Comparison of ENCODE assay signal across 39 cellular contexts in the genomic region with DNA sequence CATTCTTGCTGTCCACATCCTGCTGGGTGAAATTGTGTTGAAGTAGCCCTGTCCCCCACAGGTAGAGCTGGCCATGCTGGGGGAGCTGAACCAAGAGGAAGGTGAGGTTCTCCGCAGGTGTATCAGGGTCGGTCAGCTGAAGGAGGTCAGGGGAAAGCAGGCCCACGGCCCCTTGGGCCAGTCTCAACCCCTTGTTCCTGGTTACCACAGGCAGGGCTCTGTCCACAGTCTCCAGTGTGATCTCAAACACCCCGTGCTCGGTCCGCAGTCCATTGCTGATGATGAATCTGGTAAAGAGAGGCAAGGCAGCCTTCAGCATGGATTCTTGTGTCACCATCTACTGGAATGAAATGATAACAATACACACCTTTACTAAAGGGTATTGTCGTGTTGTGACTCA. TPM values are rescaled to one million over a fixed set of nuclear protein-coding genes. Genes with fewer than 3 reads are reported as not detected.
"Had no signal": no experiment of that assay in that cellular context is flagged by ENCODE, and none has a peak within 500 bp of the region (broad histone marks: within the 10 kb centered on the region; RNA-seq: fewer than 3 reads in every experiment).

No MANE protein-coding gene starts in this region.

- H3K4me3 Mint-ChIP-seq: activated B cell treated with CpG ODN at 0.5 μM for 24 hours; activated CD4-positive, alpha-beta memory T cell treated with anti-CD3 and anti-CD28 coated beads for 36 hours; activated CD4-positive, alpha-beta T cell treated with anti-CD3 and anti-CD28 coated beads, Interleukin-2, amount 10 ng/mL, durations not matched to agents 24 days and 14 days; activated CD8-positive, alpha-beta T cell treated with anti-CD3 and anti-CD28 coated beads for 36 hours; activated naive CD4-positive, alpha-beta T cell treated with anti-CD3 and anti-CD28 coated beads for 36 hours; activated naive CD8-positive, alpha-beta T cell treated with anti-CD3 and anti-CD28 coated beads for 36 hours; activated T-cell treated with anti-CD3 and anti-CD28 coated beads, Interleukin-2, amount 50 U/mL, for 4 hours; activated T-cell treated with anti-CD3 and anti-CD28 coated beads, Interleukin-2, amount 50 U/mL, for 72 hours; activated T-helper 1 cell treated with anti-CD3 and anti-CD28 coated beads, Interleukin-12 subunit alpha, Interleukin-12 subunit beta, Interleukin-2, Interleukin-4 antibody, amounts not matched to agents 30 ng/mL and 10 ng/mL and 1 ng/mL, durations not matched to agents 14 hours and 24 hours and 36 hours; activated T-helper 17 cell treated with anti-CD3 and anti-CD28 coated beads, Interleukin-2, amount 50 U/mL, for 72 hours; T-helper 1 cell treated with Interleukin-12 subunit alpha and Interleukin-12 subunit beta and Interleukin-4 antibody, amounts not matched to agents 30 μg/mL and 1 μg/mL, for 36 hours; T-helper 2 cell treated with Interferon-gamma antibody and Interleukin-4, amounts not matched to agents 5 μg/mL and 100 μg/mL, for 36 hours had no signal

- H3K36me3 Mint-ChIP-seq: activated CD4-positive, alpha-beta memory T cell treated with anti-CD3 and anti-CD28 coated beads for 36 hours; activated naive CD4-positive, alpha-beta T cell treated with anti-CD3 and anti-CD28 coated beads, Interleukin-2, amount 50 U/mL, for 72 hours; activated naive CD8-positive, alpha-beta T cell treated with anti-CD3 and anti-CD28 coated beads for 36 hours had no signal

- H3K27ac Mint-ChIP-seq: activated B cell treated with CpG ODN at 0.5 μM for 24 hours; activated CD4-positive, alpha-beta memory T cell treated with anti-CD3 and anti-CD28 coated beads for 36 hours; activated CD4-positive, alpha-beta T cell treated with anti-CD3 and anti-CD28 coated beads, Interleukin-2, amount 10 ng/mL, durations not matched to agents 24 days and 14 days; activated CD8-positive, alpha-beta T cell treated with anti-CD3 and anti-CD28 coated beads for 36 hours; activated naive CD4-positive, alpha-beta T cell treated with anti-CD3 and anti-CD28 coated beads for 36 hours; activated naive CD4-positive, alpha-beta T cell treated with anti-CD3 and anti-CD28 coated beads, Interleukin-2, amount 50 U/mL, for 72 hours; activated naive CD8-positive, alpha-beta T cell treated with anti-CD3 and anti-CD28 coated beads for 36 hours; activated T-cell treated with anti-CD3 and anti-CD28 coated beads, Interleukin-2, amount 50 U/mL, for 72 hours; activated T-helper 1 cell treated with anti-CD3 and anti-CD28 coated beads, Interleukin-12 subunit alpha, Interleukin-12 subunit beta, Interleukin-2, Interleukin-4 antibody, amounts not matched to agents 30 ng/mL and 10 ng/mL and 1 ng/mL, durations not matched to agents 14 hours and 24 hours and 36 hours; activated T-helper 17 cell treated with anti-CD3 and anti-CD28 coated beads, Interleukin-2, amount 50 U/mL, for 72 hours; T-helper 1 cell treated with Interleukin-12 subunit alpha and Interleukin-12 subunit beta and Interleukin-4 antibody, amounts not matched to agents 30 μg/mL and 1 μg/mL, for 36 hours; T-helper 2 cell treated with Interferon-gamma antibody and Interleukin-4, amounts not matched to agents 5 μg/mL and 100 μg/mL, for 36 hours had no signal

- H3K4me1 Mint-ChIP-seq: activated B cell treated with CpG ODN at 0.5 μM for 24 hours; activated CD4-positive, alpha-beta T cell treated with anti-CD3 and anti-CD28 coated beads, Interleukin-2, amount 10 ng/mL, durations not matched to agents 24 days and 14 days; activated naive CD8-positive, alpha-beta T cell treated with anti-CD3 and anti-CD28 coated beads for 36 hours; activated T-helper 17 cell treated with anti-CD3 and anti-CD28 coated beads, Interleukin-2, amount 50 U/mL, for 72 hours had no signal

- FAIRE-seq: astrocyte, TTC549 had no signal

- H3K27me3 Mint-ChIP-seq: activated CD4-positive, alpha-beta memory T cell treated with anti-CD3 and anti-CD28 coated beads for 36 hours; activated CD8-positive, alpha-beta T cell treated with anti-CD3 and anti-CD28 coated beads for 36 hours had no signal

- ATAC-seq: activated CD8-positive, alpha-beta T cell treated with anti-CD3 and anti-CD28 coated beads for 36 hours; activated naive CD4-positive, alpha-beta T cell treated with anti-CD3 and anti-CD28 coated beads, Interleukin-2, amount 50 U/mL, for 72 hours; activated T-cell treated with anti-CD3 and anti-CD28 coated beads, Interleukin-2, amount 50 U/mL, for 4 hours; activated T-cell treated with anti-CD3 and anti-CD28 coated beads, Interleukin-2, amount 50 U/mL, for 72 hours; activated T-helper 17 cell treated with anti-CD3 and anti-CD28 coated beads, Interleukin-2, amount 50 U/mL, for 72 hours; body of pancreas had no signal

- H3K9me3 ChIP-seq: adrenal gland, body of pancreas, breast epithelium had no signal

- H3K9me3 Mint-ChIP-seq: activated B cell treated with CpG ODN at 0.5 μM for 24 hours; activated CD4-positive, alpha-beta memory T cell treated with anti-CD3 and anti-CD28 coated beads for 36 hours; activated CD4-positive, alpha-beta T cell treated with anti-CD3 and anti-CD28 coated beads, Interleukin-2, amount 10 ng/mL, durations not matched to agents 24 days and 14 days; activated CD8-positive, alpha-beta T cell treated with anti-CD3 and anti-CD28 coated beads for 36 hours; activated naive CD4-positive, alpha-beta T cell treated with anti-CD3 and anti-CD28 coated beads for 36 hours; activated naive CD4-positive, alpha-beta T cell treated with anti-CD3 and anti-CD28 coated beads, Interleukin-2, amount 50 U/mL, for 72 hours; activated naive CD8-positive, alpha-beta T cell treated with anti-CD3 and anti-CD28 coated beads for 36 hours; activated T-cell treated with anti-CD3 and anti-CD28 coated beads, Interleukin-2, amount 50 U/mL, for 4 hours; activated T-cell treated with anti-CD3 and anti-CD28 coated beads, Interleukin-2, amount 50 U/mL, for 72 hours; activated T-helper 1 cell treated with anti-CD3 and anti-CD28 coated beads, Interleukin-12 subunit alpha, Interleukin-12 subunit beta, Interleukin-2, Interleukin-4 antibody, amounts not matched to agents 30 ng/mL and 10 ng/mL and 1 ng/mL, durations not matched to agents 14 hours and 24 hours and 36 hours; activated T-helper 17 cell treated with anti-CD3 and anti-CD28 coated beads, Interleukin-2, amount 50 U/mL, for 72 hours; T-helper 1 cell treated with Interleukin-12 subunit alpha and Interleukin-12 subunit beta and Interleukin-4 antibody, amounts not matched to agents 30 μg/mL and 1 μg/mL, for 36 hours; T-helper 2 cell treated with Interferon-gamma antibody and Interleukin-4, amounts not matched to agents 5 μg/mL and 100 μg/mL, for 36 hours had no signal

- H3K4me3 ChIP-seq: adrenal gland, body of pancreas, breast epithelium had no signal

- H3K27me3 ChIP-seq: adrenal gland, body of pancreas, brain microvascular endothelial cell, breast epithelium had no signal

- H3K36me3 ChIP-seq: adrenal gland, brain microvascular endothelial cell, breast epithelium had no signal

- H3K27ac ChIP-seq: adrenal gland, body of pancreas, brain microvascular endothelial cell, breast epithelium, VCaP had no signal

- H3K4me1 ChIP-seq: body of pancreas, breast epithelium had no signal

- DNase-seq: activated B cell treated with CpG ODN at 0.5 μM for 24 hours; activated CD4-positive, alpha-beta memory T cell treated with anti-CD3 and anti-CD28 coated beads for 36 hours; activated CD4-positive, alpha-beta T cell treated with anti-CD3 and anti-CD28 coated beads for 4 hours; activated CD4-positive, alpha-beta T cell treated with anti-CD3 and anti-CD28 coated beads, Interleukin-2, amount 10 ng/mL, durations not matched to agents 24 days and 14 days; activated CD4-positive, alpha-beta T cell treated with anti-CD3 and anti-CD28 coated beads, Interleukin-2, amount 50 U/mL, for 1 hour; activated CD4-positive, alpha-beta T cell treated with anti-CD3 and anti-CD28 coated beads, Interleukin-2, amount 50 U/mL, for 4 hours; activated CD4-positive, CD25-positive, alpha-beta regulatory T cell treated with anti-CD3 and anti-CD28 coated beads, Interleukin-2, amount 50 U/mL, for 72 hours; activated CD8-positive, alpha-beta memory T cell treated with anti-CD3 and anti-CD28 coated beads, Interleukin-2, amount 50 U/mL, for 4 hours; activated CD8-positive, alpha-beta T cell treated with anti-CD3 and anti-CD28 coated beads for 36 hours; activated effector memory CD4-positive, alpha-beta T cell treated with anti-CD3 and anti-CD28 coated beads, Interleukin-2, amount 50 U/mL, for 16 hours; activated gamma-delta T cell treated with Interleukin-2 at 50 U/mL for 16 hours; activated naive CD4-positive, alpha-beta T cell; activated naive CD4-positive, alpha-beta T cell treated with anti-CD3 and anti-CD28 coated beads for 36 hours; activated naive CD4-positive, alpha-beta T cell treated with anti-CD3 and anti-CD28 coated beads, Interleukin-2, amount 50 U/mL, for 16 hours; activated naive CD8-positive, alpha-beta T cell treated with anti-CD3 and anti-CD28 coated beads for 36 hours; activated T-cell treated with anti-CD3 and anti-CD28 coated beads for 4 hours; activated T-cell treated with anti-CD3 and anti-CD28 coated beads, Interleukin-2, amount 50 U/mL, for 1 hour; activated T-cell treated with anti-CD3 and anti-CD28 coated beads, Interleukin-2, amount 50 U/mL, for 4 hours; activated T-cell treated with anti-CD3 and anti-CD28 coated beads, Interleukin-2, amount 50 U/mL, for 72 hours; adrenal gland; amniotic stem cell; aorta; body of pancreas; brain microvascular endothelial cell; central memory CD4-positive, alpha-beta T cell; T-helper 1 cell; T-helper 2 cell; T-helper 9 cell had no signal

RNA-seq across cellular contexts. Expression of a gene that starts 53.4 kb away (rescaled TPM):
- total RNA-seq: activated B cell treated with CpG ODN at 0.5 μM for 24 hours; activated CD4-positive, alpha-beta memory T cell treated with anti-CD3 and anti-CD28 coated beads for 36 hours; activated CD4-positive, alpha-beta T cell treated with anti-CD3 and anti-CD28 coated beads, Interleukin-2, amount 10 ng/mL, durations not matched to agents 24 days and 14 days; activated CD8-positive, alpha-beta memory T cell treated with anti-CD3 and anti-CD28 coated beads for 36 hours; activated CD8-positive, alpha-beta T cell treated with anti-CD3 and anti-CD28 coated beads for 36 hours; activated naive CD4-positive, alpha-beta T cell treated with anti-CD3 and anti-CD28 coated beads for 36 hours; activated naive CD4-positive, alpha-beta T cell treated with anti-CD3 and anti-CD28 coated beads, Interleukin-2, amount 50 U/mL, for 72 hours; activated naive CD8-positive, alpha-beta T cell treated with anti-CD3 and anti-CD28 coated beads for 36 hours; activated T-cell treated with anti-CD3 and anti-CD28 coated beads, Interleukin-2, amount 50 U/mL, for 4 hours; activated T-cell treated with anti-CD3 and anti-CD28 coated beads, Interleukin-2, amount 50 U/mL, for 72 hours; activated T-helper 1 cell treated with anti-CD3 and anti-CD28 coated beads, Interleukin-12 subunit alpha, Interleukin-12 subunit beta, Interleukin-2, Interleukin-4 antibody, amounts not matched to agents 30 ng/mL and 10 ng/mL and 1 ng/mL, durations not matched to agents 14 hours and 24 hours and 36 hours; activated T-helper 17 cell treated with anti-CD3 and anti-CD28 coated beads, Interleukin-2, amount 50 U/mL, for 72 hours; adrenal gland; breast epithelium; cardiac septum had no signal
- polyA plus RNA-seq: adrenal gland, aorta had no signal
